In genomic region chr12:8123124-8123888, GRCh38 we compare ENCODE assay signal across 2 cellular contexts.
TF ChIP-seq lines count a peak whose summit lies in the region.

Gene CLEC4A, plus strand, starts transcription at chr12:8123617. Its CDS starts 262 bp downstream, at chr12:8123879.

TF ChIP-seq in GM12891, 5 proteins besides CTCF, POLR2A, EP300 and RAD21 (continued from another document):
- TF ChIP-seq POU2F2 (IDR thresholded peaks at IDR 0.05; ENCODE audit: low read depth, low read length): no peak
- no peak for TF ChIP-seq TAF1 (IDR thresholded peaks at IDR 0.05; ENCODE audit: low read depth, low read length)

TF ChIP-seq in GM12878, 131 proteins besides CTCF, POLR2A, EP300 and RAD21 (continued from another document):
- TF ChIP-seq ZNF384 (IDR thresholded peaks at IDR 0.05; ENCODE audit: borderline replicate concordance, low read depth, low read length): no peak
- peak; percentile 61 for TF ChIP-seq RUNX3 (IDR thresholded peaks at IDR 0.05; ENCODE audit: low read length)
- no peak for TF ChIP-seq WRNIP1 (IDR thresholded peaks at IDR 0.05; ENCODE audit: borderline replicate concordance, low read depth, low read length)
TF ChIP-seq in GM12878: peak in this region for 1.
